ENCODE assay signal across 13 cellular contexts in the genomic region with DNA sequence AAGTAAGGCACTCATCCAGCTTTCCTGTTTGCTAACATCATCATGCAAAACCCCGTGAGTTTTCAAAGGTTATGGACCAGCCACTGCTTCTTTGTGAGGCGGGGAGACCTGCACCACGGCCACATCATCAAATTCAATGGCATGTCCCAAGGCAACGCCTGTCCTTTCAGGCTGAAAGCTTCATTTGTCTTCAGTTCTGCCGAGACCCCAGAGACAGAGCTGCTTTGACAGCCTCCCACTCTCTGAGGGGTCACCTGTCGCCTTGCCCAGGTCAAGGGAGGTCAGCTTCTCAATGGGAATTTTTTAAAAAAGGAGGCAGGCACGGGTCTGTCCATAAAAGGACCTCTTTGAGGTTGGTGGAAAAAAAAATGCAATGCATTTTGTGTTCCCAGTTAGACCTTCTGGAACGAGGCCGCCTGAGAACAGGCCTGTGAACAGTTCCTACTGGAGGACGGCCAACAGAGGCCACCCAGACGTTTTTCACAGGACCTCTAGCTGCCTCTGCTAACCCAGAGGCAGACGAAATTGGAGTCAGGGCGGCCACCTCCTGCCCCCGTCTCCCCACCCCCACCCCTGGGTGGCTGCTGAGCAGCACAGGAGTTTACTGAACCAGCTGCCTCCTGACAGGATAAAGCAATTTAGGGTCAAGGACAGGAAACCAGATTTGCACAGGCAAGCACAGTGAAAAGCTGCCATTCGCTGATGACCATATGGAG.
DNase-seq lines count a peak whose midpoint lies in the region; ATAC-seq and TF ChIP-seq lines count a peak whose summit lies in the region.
"Had no signal": no experiment of that assay in that cellular context is flagged by ENCODE, and none has a peak within 500 bp of the region (broad histone marks: within the 10 kb centered on the region; RNA-seq: fewer than 3 reads in every experiment).

No MANE protein-coding gene starts in this region.

- DNase-seq in NCI-H524 treated with DMSO at 0.1 percent for 48 hours (lab: John Stamatoyannopoulos, UW): peak; percentile 74
- no peak for DNase-seq in chondrocyte (ENCODE audit: low spot score)
- peak; percentile 4 to 23 for DNase-seq in gastrocnemius medialis
- no peak for DNase-seq in cortex of kidney (lab: John Stamatoyannopoulos, UW)
- no peak for DNase-seq in GDM1 (lab: John Stamatoyannopoulos, UW)
- DNase-seq in Caco-2: no peak
- DNase-seq: activated CD4-positive, alpha-beta T cell treated with anti-CD3 and anti-CD28 coated beads, Interleukin-2, amount 50 U/mL, for 1 hour; colonic mucosa; foreskin keratinocyte; NCI-H510A had no signal

- H3K27me3 Mint-ChIP-seq in chondrocyte (ENCODE audit: low read depth) (no peaks in the 10 kb centered on the region), Caco-2 (ENCODE audit: insufficient read depth, unreplicated experiment) (peaks cover 18% of the 10 kb centered on the region)

- H3K4me1 ChIP-seq in gastrocnemius medialis: no peaks in the 10 kb centered on the region
- no peaks in the 10 kb centered on the region for H3K4me1 ChIP-seq in Caco-2
- H3K4me1 ChIP-seq: colonic mucosa, foreskin keratinocyte had no signal

- no peaks in the 10 kb centered on the region for H3K27me3 ChIP-seq in layer of hippocampus (ENCODE audit: control insufficient read depth, insufficient read depth, low read length)
- H3K27me3 ChIP-seq in gastrocnemius medialis: no peaks in the 10 kb centered on the region
- H3K27me3 ChIP-seq in Caco-2 (replicated peaks; ENCODE audit: control insufficient read depth, insufficient read depth, low read length): no peaks in the 10 kb centered on the region
- H3K27me3 ChIP-seq: BLaER1, colonic mucosa had no signal

- H3K9me3 ChIP-seq in gastrocnemius medialis (no peaks in the 10 kb centered on the region), Caco-2 (no peaks in the 10 kb centered on the region)
- H3K9me3 ChIP-seq: colonic mucosa had no signal

- H3K4me3 ChIP-seq in gastrocnemius medialis: no peak overlapping the region
- H3K4me3 ChIP-seq in Caco-2 (ENCODE audit: low read depth, low read length): no peak overlapping the region
- H3K4me3 ChIP-seq: BLaER1, colonic mucosa had no signal

- peak overlapping the region; percentile 61 for H3K4me3 Mint-ChIP-seq in chondrocyte (ENCODE audit: unreplicated experiment)
- no peak overlapping the region for H3K4me3 Mint-ChIP-seq in Caco-2 (ENCODE audit: unreplicated experiment)

- in situ Hi-C loops in gastrocnemius medialis (cut with MboI; ENCODE audit: low sequenced_read_pairs in 4 of 4): no loop called here

- CTCF ChIA-PET in Caco-2 (lab: Charles Lee): no interaction called here

- H3K36me3 ChIP-seq in gastrocnemius medialis (no peaks in the 10 kb centered on the region), Caco-2 (ENCODE audit: control insufficient read depth, insufficient read depth, low read length) (no peaks in the 10 kb centered on the region)
- H3K36me3 ChIP-seq: BLaER1, colonic mucosa had no signal

- H3K4me1 Mint-ChIP-seq in chondrocyte (ENCODE audit: low read depth): peaks cover 46% of the 10 kb centered on the region
- H3K4me1 Mint-ChIP-seq in Caco-2 (ENCODE audit: low read depth, unreplicated experiment): no peaks in the 10 kb centered on the region

- H3K36me3 Mint-ChIP-seq in chondrocyte (ENCODE audit: low read depth) (no peaks in the 10 kb centered on the region), Caco-2 (ENCODE audit: insufficient read depth, unreplicated experiment) (no peaks in the 10 kb centered on the region)

- BruUV-seq in Caco-2 (replicated peaks; lab: Mats Ljungman, UMichigan): no TSS peak

- H3K27ac ChIP-seq in layer of hippocampus (ENCODE audit: low read depth, low read length) (peak overlapping the region; percentile 2), gastrocnemius medialis (peak overlapping the region; percentile 40 to 65 (median 56))
- H3K27ac ChIP-seq: BLaER1, colonic mucosa, foreskin keratinocyte had no signal

- POLR2A ChIA-PET in Caco-2 (lab: Charles Lee): no interaction called here

- H3K27ac Mint-ChIP-seq in chondrocyte (ENCODE audit: unreplicated experiment) (peak overlapping the region; percentile 97), Caco-2 (ENCODE audit: unreplicated experiment) (no peak overlapping the region)

- TF ChIP-seq CTCF in chondrocyte (IDR thresholded peaks at IDR 0.05): no peak
- no peak for TF ChIP-seq CTCF in gastrocnemius medialis (IDR thresholded peaks at IDR 0.05 in 4 of 5, conservative IDR thresholded peaks at IDR 0.05 in 1 of 5)
- no peak for TF ChIP-seq CTCF in Caco-2 (IDR thresholded peaks at IDR 0.05; ENCODE audit: insufficient read depth in 1 of 2, low read depth in 1 of 2, low read length in 1 of 2, severe bottlenecking in 1 of 2, unreplicated experiment in 1 of 2)

- TF ChIP-seq POLR2A in gastrocnemius medialis (IDR thresholded peaks at IDR 0.05): no peak

- H3K9me3 Mint-ChIP-seq in chondrocyte (ENCODE audit: low read depth) (peaks cover 2% of the 10 kb centered on the region), Caco-2 (ENCODE audit: unreplicated experiment) (no peaks in the 10 kb centered on the region)

- ATAC-seq in gastrocnemius medialis: peak; percentile 51 to 56
- no peak for ATAC-seq in GM21528 (IDR thresholded peaks at IDR 0.05; ENCODE audit: low FRiP score, unreplicated experiment)
- ATAC-seq: foreskin keratinocyte had no signal

- intact Hi-C loops in gastrocnemius medialis (cut with DNase I; ENCODE audit: low total_unique reads): no loop called here
- intact Hi-C loops in Caco-2 (cut with micrococcal nuclease; ENCODE audit: unreplicated experiment): no loop called here

Comparison
In these comparisons a context has a peak if more than half of its experiments do, and no peak if none do; other contexts are left out.
1. DNase-seq: peak in NCI-H524 treated with DMSO at 0.1 percent for 48 hours (single experiment) and gastrocnemius medialis (2 of 2); none in chondrocyte (single experiment), cortex of kidney (single experiment), GDM1 (single experiment) and Caco-2 (0 of 2).